23 cellular contexts compared by ENCODE assay signal in genomic region chr9:137726764-137727163, GRCh38.
"Had no signal": no experiment of that assay in that cellular context is flagged by ENCODE, and none has a peak within 500 bp of the region (broad histone marks: within the 10 kb centered on the region; RNA-seq: fewer than 3 reads in every experiment).

No MANE protein-coding gene starts in this region.

- H3K27me3 ChIP-seq: esophagus squamous epithelium, neural progenitor cell, right atrium auricular region, testis, tibial artery had no signal

- H3K36me3 ChIP-seq: neural progenitor cell, prostate gland had no signal

- DNase-seq: effector memory CD4-positive, alpha-beta T cell; erythroblast; esophagus squamous epithelium; hypothalamus; stimulated activated CD4-positive, alpha-beta T cell treated with anti-CD3 and anti-CD28 coated beads, Interleukin-12 subunit alpha, Interleukin-12 subunit beta, amount 100 ng/mL, for 4 hours; stimulated activated CD4-positive, alpha-beta T cell treated with anti-CD3 and anti-CD28 coated beads, Interleukin-1b, Interleukin-23, amount 100 ng/mL, for 48 hours; stimulated activated CD4-positive, alpha-beta T cell treated with anti-CD3 and anti-CD28 coated beads, Interleukin-4, amount 100 ng/mL, for 1 hour; stimulated activated CD8-positive, alpha-beta memory T cell treated with anti-CD3 and anti-CD28 coated beads, Interleukin-4, amount 100 ng/mL, for 48 hours; stimulated activated naive CD8-positive, alpha-beta T cell treated with anti-CD3 and anti-CD28 coated beads, Interleukin-15, Interleukin-2, amounts not matched to agents 100 U/mL and 50 U/mL, for 24 hours; substantia nigra; testis; tibial artery had no signal

- H3K4me3 ChIP-seq: esophagus squamous epithelium, lung, neural progenitor cell, prostate gland, right atrium auricular region, smooth muscle cell, testis, tibial artery had no signal

- ATAC-seq: left lobe of liver; sciatic nerve; stimulated activated naive CD8-positive, alpha-beta T cell treated with anti-CD3 and anti-CD28 coated beads, Interleukin-15, Interleukin-2, amounts not matched to agents 100 U/mL and 50 U/mL, for 24 hours had no signal

- H3K27me3 Mint-ChIP-seq: dendritic cell treated with granulocyte-macrophage colony-stimulating factor and Interleukin-4, amounts not matched to agents 40 ng/mL and 50 ng/mL, for 4 days; memory B cell; type B pancreatic cell had no signal

- H3K27ac ChIP-seq: esophagus squamous epithelium, neural progenitor cell, prostate gland, right atrium auricular region, testis, tibial artery had no signal

- H3K4me3 Mint-ChIP-seq: dendritic cell treated with granulocyte-macrophage colony-stimulating factor and Interleukin-4, amounts not matched to agents 40 ng/mL and 50 ng/mL, for 4 days; memory B cell; nephron; neural progenitor cell; type B pancreatic cell had no signal

- H3K9me3 ChIP-seq: esophagus squamous epithelium, prostate gland, right atrium auricular region, testis, tibial artery had no signal

- H3K27ac Mint-ChIP-seq: dendritic cell treated with granulocyte-macrophage colony-stimulating factor and Interleukin-4, amounts not matched to agents 40 ng/mL and 50 ng/mL, for 4 days; memory B cell; nephron; neural progenitor cell had no signal

- H3K4me1 ChIP-seq: prostate gland, testis had no signal
